Comparison of ENCODE assay signal across 15 cellular contexts in genomic region chr5:133870661-133871060, GRCh38.
DNase-seq lines count a peak whose midpoint lies in the region; ATAC-seq and TF ChIP-seq lines count a peak whose summit lies in the region.
"Had no signal": no experiment of that assay in that cellular context is flagged by ENCODE, and none has a peak within 500 bp of the region (broad histone marks: within the 10 kb centered on the region; RNA-seq: fewer than 3 reads in every experiment).

No MANE protein-coding gene starts in this region.

- TF ChIP-seq CTCF in AG09319 (IDR thresholded peaks at IDR 0.05; ENCODE audit: low read depth, low read length) (no peak), astrocyte of the cerebellum (IDR thresholded peaks at IDR 0.05; ENCODE audit: low read depth, low read length, missing control alignments) (no peak), ovary (IDR thresholded peaks at IDR 0.05) (no peak)

- TF ChIP-seq EP300 in ovary (IDR thresholded peaks at IDR 0.05) = no peak

- intact Hi-C loops in ovary (cut with DNase I) = loop anchor here in 1 of 4 donors (10.0 kb wide), 1 partner anchor 446 kb away; no protein-coding TSS in a partner anchor

- in situ Hi-C loops in astrocyte of the cerebellum (cut with HindIII; ENCODE audit: low sequenced_read_pairs) = no loop called here

- no peaks in the 10 kb centered on the region for H3K4me1 ChIP-seq in ovary (ENCODE audit: insufficient read depth)

- H3K4me3 ChIP-seq in astrocyte of the cerebellum (ENCODE audit: low read depth, low read length) (no peak overlapping the region), ovary (no peak overlapping the region)
- H3K4me3 ChIP-seq: cardiac muscle cell had no signal

- H3K36me3 ChIP-seq in ovary = no peaks in the 10 kb centered on the region
- H3K36me3 ChIP-seq: cardiac muscle cell had no signal

- no peak overlapping the region for H3K27ac ChIP-seq in ovary
- H3K27ac ChIP-seq: cardiac muscle cell had no signal

- H3K27me3 ChIP-seq in ovary = no peaks in the 10 kb centered on the region
- H3K27me3 ChIP-seq: cardiac muscle cell had no signal

- no peak for ATAC-seq in HG03457 (IDR thresholded peaks at IDR 0.05; ENCODE audit: unreplicated experiment)
- ATAC-seq: HCT116, left cardiac atrium, Right ventricle myocardium inferior had no signal

- DNase-seq in AG09319 (ENCODE audit: extremely low read depth, low read depth) (peak; percentile 45), HK-2 (ENCODE audit: unreplicated experiment) (peak; percentile 13), astrocyte of the cerebellum (ENCODE audit: low read depth) (peak; percentile 98), mucosa of gallbladder (ENCODE audit: low spot score) (peak; percentile 40), NCI-H345 (lab: John Stamatoyannopoulos, UW) (no peak), cerebellum (ENCODE audit: low spot score) (no peak), ovary (no peak)
- DNase-seq: activated T-cell treated with anti-CD3 and anti-CD28 coated beads for 4 hours; left cardiac atrium; NCI-H226; stimulated activated CD4-positive, alpha-beta T cell treated with anti-CD3 and anti-CD28 coated beads, Interleukin-15, amount 100 ng/mL, for 24 hours had no signal

- no peak for TF ChIP-seq POLR2A in ovary (IDR thresholded peaks at IDR 0.05)

- no peaks in the 10 kb centered on the region for H3K9me3 ChIP-seq in ovary

Comparison
In these comparisons a context has a peak if more than half of its experiments do, and no peak if none do; other contexts are left out.
1. DNase-seq: peak in AG09319 (single experiment), HK-2 (single experiment), astrocyte of the cerebellum (single experiment) and mucosa of gallbladder (single experiment); none in NCI-H345 (single experiment), cerebellum (single experiment) and ovary (0 of 5).